ENCODE assay signal across 8 cellular contexts in genomic region chr9:124658165-124659017, GRCh38.
A peak's percentile ranks its signal among the peaks of the same experiment; 100 is the strongest.
DNase-seq lines count a peak whose midpoint lies in the region; ATAC-seq, FAIRE-seq and TF ChIP-seq lines count a peak whose summit lies in the region.

No MANE protein-coding gene starts in this region.

- DNase-seq in COR-L47 (lab: John Stamatoyannopoulos, UW) (peak; percentile 92), HPDE6-E6E7 (ENCODE audit: extremely low spot score) (peak; percentile 92), NCI-H82 treated with DMSO at 0.1 percent for 48 hours (lab: John Stamatoyannopoulos, UW; ENCODE audit: unreplicated experiment) (peak; percentile 96), frontal cortex (ENCODE audit: low spot score in 2 of 2) (peak; percentile 37 to 43), tibial artery (peak; percentile 52 to 80)
- peak; percentile 40 for DNase-seq in activated T-helper 2 cell treated with anti-CD3 and anti-CD28 coated beads, Interferon-gamma antibody, Interleukin-2, Interleukin-4, amounts not matched to agents 10 μg/mL and 5 μg/mL and 100 μg/mL, durations not matched to agents 14 hours and 24 hours and 36 hours (ENCODE audit: low spot score)

- peak; percentile 69 for TF ChIP-seq EP300 in neural cell (conservative IDR thresholded peaks at IDR 0.05; ENCODE audit: poor library complexity, severe bottlenecking)

- peaks cover 28% of the 10 kb centered on the region for H3K4me1 Mint-ChIP-seq in activated T-helper 2 cell treated with anti-CD3 and anti-CD28 coated beads, Interferon-gamma antibody, Interleukin-2, Interleukin-4, amounts not matched to agents 10 μg/mL and 5 μg/mL and 100 μg/mL, durations not matched to agents 14 hours and 24 hours and 36 hours (ENCODE audit: low read depth)

- peaks cover 3% of the 10 kb centered on the region for H3K27me3 Mint-ChIP-seq in activated T-helper 2 cell treated with anti-CD3 and anti-CD28 coated beads, Interferon-gamma antibody, Interleukin-2, Interleukin-4, amounts not matched to agents 10 μg/mL and 5 μg/mL and 100 μg/mL, durations not matched to agents 14 hours and 24 hours and 36 hours (ENCODE audit: low read depth)

- no peaks in the 10 kb centered on the region for H4K20me1 ChIP-seq in neural cell (ENCODE audit: insufficient read depth)

- peaks cover 3% of the 10 kb centered on the region for H3F3A ChIP-seq in neural cell (ENCODE audit: insufficient read depth, low read length, poor library complexity, severe bottlenecking)

- FAIRE-seq in frontal cortex (lab: Jason Lieb, UNC) = no peak

- H3K4me2 ChIP-seq in neural cell (ENCODE audit: low read length) = peak overlapping the region; percentile 58

- TF ChIP-seq RAD21 in neural cell (conservative IDR thresholded peaks at IDR 0.05) = peak; percentile 12

- H3K79me2 ChIP-seq in neural cell (replicated peaks; ENCODE audit: insufficient read depth, low read length) = peaks cover 38% of the 10 kb centered on the region

- H3K4me1 ChIP-seq in tibial artery = peaks cover 0 to 19% (median 8%) of the 10 kb centered on the region in 4 donors

- H3K4me3 ChIP-seq in neural cell (ENCODE audit: low read length) (peak overlapping the region; percentile 72), tibial artery (peak overlapping the region; percentile 61 to 62)

- peak overlapping the region; percentile 49 for H2AFZ ChIP-seq in neural cell (ENCODE audit: low read depth, low read length)

- H3K9ac ChIP-seq in neural cell (ENCODE audit: low read length) = peak overlapping the region; percentile 77

- H3K27ac ChIP-seq in neural cell (ENCODE audit: low read length) (peak overlapping the region; percentile 91), tibial artery (peak overlapping the region; percentile 71 to 84)

- H3K36me3 ChIP-seq in neural cell (ENCODE audit: insufficient read depth, low read length) = no peaks in the 10 kb centered on the region
- H3K36me3 ChIP-seq in tibial artery = no peaks in the 10 kb centered on the region

- TF ChIP-seq CTCF in neural cell (IDR thresholded peaks at IDR 0.05; ENCODE audit: poor library complexity, severe bottlenecking) (no peak), tibial artery (IDR thresholded peaks at IDR 0.05) (no peak)

- no peaks in the 10 kb centered on the region for H3K36me3 Mint-ChIP-seq in activated T-helper 2 cell treated with anti-CD3 and anti-CD28 coated beads, Interferon-gamma antibody, Interleukin-2, Interleukin-4, amounts not matched to agents 10 μg/mL and 5 μg/mL and 100 μg/mL, durations not matched to agents 14 hours and 24 hours and 36 hours (ENCODE audit: low read depth)

- H3K9me3 ChIP-seq in neural cell (ENCODE audit: low read length) (no peaks in the 10 kb centered on the region), tibial artery (no peaks in the 10 kb centered on the region)

- no peaks in the 10 kb centered on the region for H3K9me3 Mint-ChIP-seq in activated T-helper 2 cell treated with anti-CD3 and anti-CD28 coated beads, Interferon-gamma antibody, Interleukin-2, Interleukin-4, amounts not matched to agents 10 μg/mL and 5 μg/mL and 100 μg/mL, durations not matched to agents 14 hours and 24 hours and 36 hours

- ATAC-seq in GM19455 (IDR thresholded peaks at IDR 0.05; ENCODE audit: unreplicated experiment) = peak; percentile 80

- H3K27ac Mint-ChIP-seq in activated T-helper 2 cell treated with anti-CD3 and anti-CD28 coated beads, Interferon-gamma antibody, Interleukin-2, Interleukin-4, amounts not matched to agents 10 μg/mL and 5 μg/mL and 100 μg/mL, durations not matched to agents 14 hours and 24 hours and 36 hours = peak overlapping the region; percentile 58

- no peaks in the 10 kb centered on the region for H3K9me2 ChIP-seq in neural cell (ENCODE audit: insufficient read depth, low read length)

- H3K27me3 ChIP-seq in neural cell (ENCODE audit: insufficient read depth, low read depth, low read length) (no peaks in the 10 kb centered on the region), tibial artery (no peaks in the 10 kb centered on the region)

- H3K4me3 Mint-ChIP-seq in activated T-helper 2 cell treated with anti-CD3 and anti-CD28 coated beads, Interferon-gamma antibody, Interleukin-2, Interleukin-4, amounts not matched to agents 10 μg/mL and 5 μg/mL and 100 μg/mL, durations not matched to agents 14 hours and 24 hours and 36 hours (ENCODE audit: low read depth) = peak overlapping the region; percentile 86

- intact Hi-C loops in activated T-helper 2 cell treated with anti-CD3 and anti-CD28 coated beads, Interferon-gamma antibody, Interleukin-2, Interleukin-4, amounts not matched to agents 10 μg/mL and 5 μg/mL and 100 μg/mL, durations not matched to agents 14 hours and 24 hours and 36 hours (cut with micrococcal nuclease) = loop anchor here (5.0 kb wide), 1 partner anchor 114 kb away; the partner anchor contains the start of gene NR6A1
- intact Hi-C loops in tibial artery (cut with DNase I; ENCODE audit: low total_unique reads) = no loop called here

TF ChIP-seq in neural cell, 6 proteins besides CTCF, POLR2A, EP300 and RAD21:
- TF ChIP-seq SMC3 (conservative IDR thresholded peaks at IDR 0.05; ENCODE audit: poor library complexity) (no peak), MXI1 (conservative IDR thresholded peaks at IDR 0.05; ENCODE audit: poor library complexity, severe bottlenecking) (no peak), REST (IDR thresholded peaks at IDR 0.05; ENCODE audit: borderline replicate concordance) (peak; percentile 67), TAF1 (IDR thresholded peaks at IDR 0.05; ENCODE audit: low read depth) (peak; percentile 73), POLR2AphosphoS5 (IDR thresholded peaks at IDR 0.05) (peak; percentile 93), EZH2 (IDR thresholded peaks at IDR 0.05; ENCODE audit: borderline replicate concordance, insufficient read depth, low read length, poor library complexity, severe bottlenecking) (no peak)

Comparison
In these comparisons a context has a peak if more than half of its experiments do, and no peak if none do; other contexts are left out.
1. Peak in every context shown above with its lines: DNase-seq, ATAC-seq, H3K4me3 ChIP-seq and H3K27ac ChIP-seq.
2. DNase-seq: peak in every context shown above with its lines; median percentile 96 in NCI-H82 treated with DMSO at 0.1 percent for 48 hours; 92 in COR-L47; 92 in HPDE6-E6E7; 66 in tibial artery; 40 in activated T-helper 2 cell treated with anti-CD3 and anti-CD28 coated beads, Interferon-gamma antibody, Interleukin-2, Interleukin-4, amounts not matched to agents 10 μg/mL and 5 μg/mL and 100 μg/mL, durations not matched to agents 14 hours and 24 hours and 36 hours; 40 in frontal cortex.